ENCODE assay signal across 9 cellular contexts in genomic region chr10:6918305-6918704, GRCh38.
DNase-seq lines count a peak whose midpoint lies in the region; ATAC-seq and TF ChIP-seq lines count a peak whose summit lies in the region.
"Had no signal": no experiment of that assay in that cellular context is flagged by ENCODE, and none has a peak within 500 bp of the region (broad histone marks: within the 10 kb centered on the region; RNA-seq: fewer than 3 reads in every experiment).

No MANE protein-coding gene starts in this region.

- no peak overlapping the region for H3K4me3 ChIP-seq in GM12864 (ENCODE audit: low read depth, low read length)
- H3K4me3 ChIP-seq: pancreas had no signal

- H3K4me1 Mint-ChIP-seq in activated T-cell treated with anti-CD3 and anti-CD28 coated beads, Interleukin-2, amount 50 U/mL, for 4 hours (ENCODE audit: low read depth), result peaks cover 11% of the 10 kb centered on the region

- peaks cover 2% of the 10 kb centered on the region for H3K27me3 Mint-ChIP-seq in activated T-cell treated with anti-CD3 and anti-CD28 coated beads, Interleukin-2, amount 50 U/mL, for 4 hours (ENCODE audit: low read depth)

- peak; percentile 74 for TF ChIP-seq CTCF in GM12864 (IDR thresholded peaks at IDR 0.05; ENCODE audit: low read depth, low read length, missing control alignments)

- H3K9me3 Mint-ChIP-seq in activated T-cell treated with anti-CD3 and anti-CD28 coated beads, Interleukin-2, amount 50 U/mL, for 4 hours, result no peaks in the 10 kb centered on the region

- no peaks in the 10 kb centered on the region for H3K36me3 Mint-ChIP-seq in activated T-cell treated with anti-CD3 and anti-CD28 coated beads, Interleukin-2, amount 50 U/mL, for 4 hours (ENCODE audit: insufficient read depth)

- H3K4me3 Mint-ChIP-seq in activated T-cell treated with anti-CD3 and anti-CD28 coated beads, Interleukin-2, amount 50 U/mL, for 4 hours, result no peak overlapping the region

- ATAC-seq in activated T-cell treated with anti-CD3 and anti-CD28 coated beads, Interleukin-2, amount 50 U/mL, for 4 hours, result peak; percentile 49 to 62
- no peak for ATAC-seq in GM18873 (IDR thresholded peaks at IDR 0.05; ENCODE audit: low FRiP score, unreplicated experiment)

- DNase-seq in GM12864 (ENCODE audit: low read depth) (no peak), NCI-H526 treated with DMSO at 0.1 percent for 48 hours (lab: John Stamatoyannopoulos, UW) (peak; percentile 12), hypothalamus (lab: John Stamatoyannopoulos, UW) (peak in 26 of 51 donors; percentile 6 to 56 (median 18)), DMS153 treated with DMSO at 0.1 percent for 48 hours (lab: John Stamatoyannopoulos, UW; ENCODE audit: unreplicated experiment) (no peak), NCI-H1930 (lab: John Stamatoyannopoulos, UW) (no peak)
- peak; percentile 77 for DNase-seq in activated T-cell treated with anti-CD3 and anti-CD28 coated beads, Interleukin-2, amount 50 U/mL, for 4 hours
- peak; percentile 22 for DNase-seq in stimulated activated CD8-positive, alpha-beta memory T cell treated with anti-CD3 and anti-CD28 coated beads, Interleukin-12 subunit alpha, Interleukin-12 subunit beta, amount 100 ng/mL, for 24 hours (ENCODE audit: extremely low read depth)

Comparison
In these comparisons a context has a peak if more than half of its experiments do, and no peak if none do; other contexts are left out.
1. DNase-seq: peak in NCI-H526 treated with DMSO at 0.1 percent for 48 hours (single experiment), activated T-cell treated with anti-CD3 and anti-CD28 coated beads, Interleukin-2, amount 50 U/mL, for 4 hours (single experiment), hypothalamus (26 of 51) and stimulated activated CD8-positive, alpha-beta memory T cell treated with anti-CD3 and anti-CD28 coated beads, Interleukin-12 subunit alpha, Interleukin-12 subunit beta, amount 100 ng/mL, for 24 hours (single experiment); none in GM12864 (single experiment), DMS153 treated with DMSO at 0.1 percent for 48 hours (single experiment) and NCI-H1930 (0 of 2).